ENCODE assay signal across 16 cellular contexts in the genomic region with DNA sequence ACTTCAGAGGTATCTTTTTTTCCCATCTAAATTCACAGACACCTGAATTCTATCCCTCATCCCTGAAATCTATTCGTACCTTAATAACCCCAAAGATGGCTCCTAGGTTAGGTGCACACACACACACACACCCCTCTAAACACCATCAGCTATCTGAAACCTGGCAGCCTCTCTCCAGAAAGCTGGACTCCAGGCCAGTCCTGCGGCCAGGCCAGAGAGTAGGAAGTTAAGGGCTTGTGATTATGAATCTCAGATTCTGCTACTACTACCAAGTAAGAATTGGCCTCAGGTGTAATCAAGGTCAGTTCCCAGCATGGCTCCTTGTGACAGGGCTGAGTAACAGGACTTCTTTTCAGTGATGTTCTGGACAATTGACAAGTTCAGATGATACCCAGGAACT.
DNase-seq lines count a peak whose midpoint lies in the region; ATAC-seq and TF ChIP-seq lines count a peak whose summit lies in the region.
"Had no signal": no experiment of that assay in that cellular context is flagged by ENCODE, and none has a peak within 500 bp of the region (broad histone marks: within the 10 kb centered on the region; RNA-seq: fewer than 3 reads in every experiment).

No MANE protein-coding gene starts in this region.

- H3K18ac ChIP-seq in mesenchymal stem cell (ENCODE audit: low read depth in 1 of 2, low read length in 2 of 2), result no peak overlapping the region

- H3K4ac ChIP-seq in mesenchymal stem cell (ENCODE audit: low read depth in 1 of 2, low read length in 2 of 2), result no peak overlapping the region

- H3K4me3 ChIP-seq in right atrium auricular region (no peak overlapping the region), heart right ventricle (no peak overlapping the region), mesenchymal stem cell (ENCODE audit: insufficient read depth in 1 of 2, low read depth in 1 of 2, low read length in 2 of 2) (no peak overlapping the region), GM23248 (no peak overlapping the region)
- H3K4me3 ChIP-seq: A549; BLaER1 treated with 17β-estradiol and CSF1 and Interleukin-3, amounts not matched to agents 10 nM and 100 nM; GM12878; HAP-1 had no signal

- ATAC-seq in Right ventricle myocardium inferior (peak; percentile 43), heart right ventricle (peak in 3 of 8 donors; percentile 32 to 44 (median 33))
- ATAC-seq: A549; CD8-positive, alpha-beta T cell; GM12878; HepG2 had no signal

- H3K9me2 ChIP-seq in GM23248 (ENCODE audit: insufficient read depth), result no peaks in the 10 kb centered on the region

- H3K14ac ChIP-seq in mesenchymal stem cell (ENCODE audit: low read length in 2 of 2), result no peak overlapping the region

- intact Hi-C loops in Right ventricle myocardium inferior (cut with DNase I) (no loop called here), heart right ventricle (cut with DNase I) (loop anchor here in 1 of 10 donors (5.0 kb wide), 1 partner anchor 77 kb away; no protein-coding TSS in a partner anchor)

- H2AK5ac ChIP-seq in mesenchymal stem cell (ENCODE audit: low read length, severe bottlenecking), result peak overlapping the region; percentile 12

- TF ChIP-seq CTCF in right atrium auricular region (IDR thresholded peaks at IDR 0.05) (no peak), heart right ventricle (IDR thresholded peaks at IDR 0.05) (no peak)

- H2BK5ac ChIP-seq in mesenchymal stem cell (ENCODE audit: low read depth, low read length, poor library complexity, severe bottlenecking), result no peak overlapping the region

- H3K9me3 ChIP-seq in right atrium auricular region (no peaks in the 10 kb centered on the region), heart right ventricle (peaks cover 0 to 2% (median 0%) of the 10 kb centered on the region in 11 donors), mesenchymal stem cell (ENCODE audit: control insufficient read depth, low read length) (no peaks in the 10 kb centered on the region), GM23248 (ENCODE audit: low read depth) (no peaks in the 10 kb centered on the region)
- H3K9me3 ChIP-seq: A549, HAP-1 had no signal

- H4K20me1 ChIP-seq in GM23248 (ENCODE audit: insufficient read depth), result no peaks in the 10 kb centered on the region
- H4K20me1 ChIP-seq: BLaER1 treated with 17β-estradiol and CSF1 and Interleukin-3, amounts not matched to agents 10 nM and 100 nM had no signal

- no peak overlapping the region for H2AFZ ChIP-seq in mesenchymal stem cell (ENCODE audit: low read depth, low read length)
- H2AFZ ChIP-seq in GM23248, result no peak overlapping the region

- peak overlapping the region in 1 of 2 experiments; percentile 43 for H2BK12ac ChIP-seq in mesenchymal stem cell (ENCODE audit: low read length in 2 of 2)

- no peak overlapping the region for H3K9ac ChIP-seq in mesenchymal stem cell (ENCODE audit: low read length)
- H3K9ac ChIP-seq in GM23248, result no peak overlapping the region
- H3K9ac ChIP-seq: BLaER1 treated with 17β-estradiol and CSF1 and Interleukin-3, amounts not matched to agents 10 nM and 100 nM had no signal

- peak overlapping the region in 1 of 2 donors; percentile 78 for H3K27ac ChIP-seq in right atrium auricular region
- H3K27ac ChIP-seq in heart right ventricle, result peak overlapping the region in 9 of 10 donors; percentile 41 to 75 (median 61)
- no peak overlapping the region for H3K27ac ChIP-seq in mesenchymal stem cell (ENCODE audit: low read length, poor library complexity, severe bottlenecking)
- H3K27ac ChIP-seq in GM23248, result no peak overlapping the region
- H3K27ac ChIP-seq: 22Rv1; A549; BLaER1 treated with 17β-estradiol and CSF1 and Interleukin-3, amounts not matched to agents 10 nM and 100 nM had no signal

- H3K79me1 ChIP-seq in mesenchymal stem cell (replicated peaks; ENCODE audit: low read length, poor library complexity, severe bottlenecking), result no peaks in the 10 kb centered on the region

- H3K27me3 ChIP-seq in right atrium auricular region (no peaks in the 10 kb centered on the region), heart right ventricle (no peaks in the 10 kb centered on the region), mesenchymal stem cell (ENCODE audit: control insufficient read depth in 1 of 2, insufficient read depth in 1 of 2, low read length in 2 of 2) (no peaks in the 10 kb centered on the region), GM23248 (replicated peaks; ENCODE audit: insufficient read depth) (no peaks in the 10 kb centered on the region)
- H3K27me3 ChIP-seq: BLaER1 treated with 17β-estradiol and CSF1 and Interleukin-3, amounts not matched to agents 10 nM and 100 nM had no signal

- no peak overlapping the region for H4K91ac ChIP-seq in mesenchymal stem cell (ENCODE audit: low read length)

- H4K8ac ChIP-seq in mesenchymal stem cell (ENCODE audit: low read length), result no peak overlapping the region

- no peaks in the 10 kb centered on the region for H3F3A ChIP-seq in GM23248 (ENCODE audit: insufficient read depth)

- no peaks in the 10 kb centered on the region for H3K79me2 ChIP-seq in GM23248 (ENCODE audit: insufficient read depth)

- 49 to 52% methylated on average over 2 of the region's 2 CpGs for WGBS in heart right ventricle, 2 donors
- 67% methylated on average over 2 of the region's 2 CpGs for WGBS in mesenchymal stem cell
- 96 to 98% methylated on average over 2 of the region's 2 CpGs for WGBS in GM23248 (ENCODE audit: low coverage in 1 of 2, low lambda C conversion rate in 2 of 2, missing lambda C conversion rate in 2 of 2), 2 experiments

- no peak overlapping the region for H2BK120ac ChIP-seq in mesenchymal stem cell (ENCODE audit: low read depth, low read length)

- H3K4me1 ChIP-seq in right atrium auricular region (peaks cover 0 to 21% of the 10 kb centered on the region in 2 donors), heart right ventricle (peaks cover 0 to 25% (median 16%) of the 10 kb centered on the region in 9 donors), mesenchymal stem cell (ENCODE audit: control insufficient read depth, insufficient read depth, low read depth, low read length) (peaks cover 7% of the 10 kb centered on the region), GM23248 (ENCODE audit: insufficient read depth) (peaks cover 24% of the 10 kb centered on the region)
- H3K4me1 ChIP-seq: HAP-1 had no signal

- no peak overlapping the region for H3K4me2 ChIP-seq in mesenchymal stem cell (ENCODE audit: low read length, poor library complexity, severe bottlenecking)
- H3K4me2 ChIP-seq in GM23248 (ENCODE audit: unreplicated experiment), result no peak overlapping the region
- H3K4me2 ChIP-seq: A549 had no signal

- H3K36me3 ChIP-seq in right atrium auricular region, result no peaks in the 10 kb centered on the region
- H3K36me3 ChIP-seq in heart right ventricle, result no peaks in the 10 kb centered on the region
- no peaks in the 10 kb centered on the region for H3K36me3 ChIP-seq in mesenchymal stem cell (ENCODE audit: control insufficient read depth in 1 of 2, insufficient read depth in 2 of 2, low read depth in 1 of 2, low read length in 2 of 2)
- no peaks in the 10 kb centered on the region for H3K36me3 ChIP-seq in GM23248 (ENCODE audit: low read depth)
- H3K36me3 ChIP-seq: BLaER1 treated with 17β-estradiol and CSF1 and Interleukin-3, amounts not matched to agents 10 nM and 100 nM; HAP-1 had no signal

- DNase-seq in Right ventricle myocardium inferior (ENCODE audit: missing footprints) (no peak), right atrium auricular region (ENCODE audit: low spot score) (no peak), heart right ventricle (no peak), mesenchymal stem cell (no peak), GM23248 (no peak), AML-193 (lab: John Stamatoyannopoulos, UW) (no peak), T-helper 9 cell (no peak)
- DNase-seq: Calu3; CD8-positive, alpha-beta T cell; DMS79 treated with DMSO at 0.1 percent for 48 hours had no signal

- in situ Hi-C loops in GM23248 (cut with MboI), result no loop called here

- H3K23ac ChIP-seq in mesenchymal stem cell (ENCODE audit: low read length in 2 of 2), result no peak overlapping the region

- H2BK15ac ChIP-seq in mesenchymal stem cell (ENCODE audit: low read depth, poor library complexity, severe bottlenecking), result no peak overlapping the region

Comparison
In these comparisons a context has a peak if more than half of its experiments do, and no peak if none do; other contexts are left out.
1. H3K27ac ChIP-seq: peak in heart right ventricle (9 of 10); none in mesenchymal stem cell (single experiment) and GM23248 (single experiment).